ENCODE assay signal across 19 cellular contexts in genomic region chr9:76366275-76366674, GRCh38. TPM values are rescaled to one million over a fixed set of nuclear protein-coding genes. Genes with fewer than 3 reads are reported as not detected.
DNase-seq lines count a peak whose midpoint lies in the region; ATAC-seq and TF ChIP-seq lines count a peak whose summit lies in the region.
"Had no signal": no experiment of that assay in that cellular context is flagged by ENCODE, and none has a peak within 500 bp of the region (broad histone marks: within the 10 kb centered on the region; RNA-seq: fewer than 3 reads in every experiment).

No MANE protein-coding gene starts in this region.

- H3K27me3 ChIP-seq in PC-3 (ENCODE audit: low read length) (no peaks in the 10 kb centered on the region), brain microvascular endothelial cell (replicated peaks) (no peaks in the 10 kb centered on the region)
- H3K27me3 ChIP-seq: adrenal gland, heart right ventricle, upper lobe of right lung had no signal

- BruUV-seq in PC-3 (replicated peaks; lab: Mats Ljungman, UMichigan): no TSS peak

- POLR2A ChIA-PET in PC-3 (lab: Charles Lee; ENCODE audit: unreplicated experiment): no interaction called here

- TF ChIP-seq CTCF in PC-3 (conservative IDR thresholded peaks at IDR 0.05; ENCODE audit: low read depth, low read length) (no peak), brain microvascular endothelial cell (IDR thresholded peaks at IDR 0.05; ENCODE audit: low read depth, low read length, missing control alignments) (no peak)

- no peaks in the 10 kb centered on the region for H3K79me2 ChIP-seq in PC-3 (ENCODE audit: low read length)

- no peak overlapping the region for H2AFZ ChIP-seq in PC-3 (ENCODE audit: low read length)

- CTCF ChIA-PET in PC-3 (lab: Charles Lee): no interaction called here

- in situ Hi-C loops in brain microvascular endothelial cell (cut with HindIII; ENCODE audit: low pct_ligation_motif_present, low sequenced_read_pairs): no loop called here

- H3F3A ChIP-seq in PC-3 (ENCODE audit: low read length, unreplicated experiment): no peaks in the 10 kb centered on the region

- no peaks in the 10 kb centered on the region for H4K20me1 ChIP-seq in PC-3 (ENCODE audit: low read length)

- no peak overlapping the region for H3K4me2 ChIP-seq in PC-3 (ENCODE audit: low read length)

- no peak overlapping the region for H3K27ac ChIP-seq in PC-3 (ENCODE audit: low read length)
- no peak overlapping the region for H3K27ac ChIP-seq in brain microvascular endothelial cell
- H3K27ac ChIP-seq: adrenal gland, heart right ventricle, psoas muscle, upper lobe of right lung had no signal

- ATAC-seq in PC-3: no peak
- ATAC-seq in left lobe of liver: no peak
- ATAC-seq: heart right ventricle, psoas muscle, upper lobe of right lung had no signal

- no peaks in the 10 kb centered on the region for H3K9me3 ChIP-seq in PC-3 (ENCODE audit: low read length)
- H3K9me3 ChIP-seq: adrenal gland, heart right ventricle, psoas muscle, upper lobe of right lung had no signal

- H3K4me3 ChIP-seq in PC-3 (ENCODE audit: low read length) (no peak overlapping the region), brain microvascular endothelial cell (ENCODE audit: low read depth, low read length) (no peak overlapping the region)
- H3K4me3 ChIP-seq: adrenal gland, heart right ventricle, psoas muscle, upper lobe of right lung had no signal

- DNase-seq in NOMO-1 treated with DMSO at 0.1 percent for 48 hours (lab: John Stamatoyannopoulos, UW; ENCODE audit: unreplicated experiment) (peak; percentile 33), NOMO-1 treated with dmso at 0.1 percent for 144 hours (lab: John Stamatoyannopoulos, UW; ENCODE audit: unreplicated experiment) (no peak), NCI-H1092 treated with DMSO at 0.1 percent for 48 hours (lab: John Stamatoyannopoulos, UW) (peak; percentile 42), PC-3 (peak; percentile 6), brain microvascular endothelial cell (no peak), CD1c-positive myeloid dendritic cell (ENCODE audit: extremely low spot score) (no peak), left lobe of liver (ENCODE audit: low spot score) (no peak), C1 segment of cervical spinal cord (lab: John Stamatoyannopoulos, UW) (no peak)
- DNase-seq: activated CD4-positive, alpha-beta T cell treated with anti-CD3 and anti-CD28 coated beads for 48 hours; activated naive CD4-positive, alpha-beta T cell; activated T-cell treated with anti-CD3 and anti-CD28 coated beads, Interleukin-2, amount 50 U/mL, for 24 hours; adrenal gland; Calu3; heart right ventricle; NCI-H1436 treated with DMSO at 0.1 percent for 48 hours; NK-92 treated with Interleukin-12 subunit alpha and Interleukin-12 subunit beta, amount 100 ng/mL, for 24 hours; psoas muscle; T-helper 2 cell; upper lobe of right lung had no signal

- H3K9me2 ChIP-seq in PC-3 (replicated peaks; ENCODE audit: low read length): no peaks in the 10 kb centered on the region

- peaks cover 7% of the 10 kb centered on the region; the same call in 1 of the 2 replicates for H3K4me1 ChIP-seq in PC-3 (ENCODE audit: insufficient read depth, low read length)
- H3K4me1 ChIP-seq: adrenal gland, psoas muscle, upper lobe of right lung had no signal

- intact Hi-C loops in PC-3 (cut with micrococcal nuclease): no loop called here

- no peak overlapping the region for H3K9ac ChIP-seq in PC-3 (ENCODE audit: low read length)

- H3K36me3 ChIP-seq in PC-3 (ENCODE audit: low read depth, low read length) (no peaks in the 10 kb centered on the region), brain microvascular endothelial cell (replicated peaks) (no peaks in the 10 kb centered on the region)
- H3K36me3 ChIP-seq: adrenal gland, heart right ventricle, upper lobe of right lung had no signal

RNA-seq across cellular contexts. Expression of gene RFK, which starts 28.0 kb away (rescaled TPM):
- total RNA-seq in PC-3 (2014; rRNA removed) (8.1 and 9.7 TPM in 2 replicates), left lobe of liver (16.0 TPM)

Comparison
In these comparisons a context has a peak if more than half of its experiments do, and no peak if none do; other contexts are left out.
1. DNase-seq: peak in NOMO-1 treated with DMSO at 0.1 percent for 48 hours (single experiment), NCI-H1092 treated with DMSO at 0.1 percent for 48 hours (single experiment) and PC-3 (single experiment); none in NOMO-1 treated with dmso at 0.1 percent for 144 hours (single experiment), brain microvascular endothelial cell (single experiment), CD1c-positive myeloid dendritic cell (single experiment), left lobe of liver (single experiment) and C1 segment of cervical spinal cord (0 of 14).